ENCODE assay signal across 1 cellular context in the genomic region with DNA sequence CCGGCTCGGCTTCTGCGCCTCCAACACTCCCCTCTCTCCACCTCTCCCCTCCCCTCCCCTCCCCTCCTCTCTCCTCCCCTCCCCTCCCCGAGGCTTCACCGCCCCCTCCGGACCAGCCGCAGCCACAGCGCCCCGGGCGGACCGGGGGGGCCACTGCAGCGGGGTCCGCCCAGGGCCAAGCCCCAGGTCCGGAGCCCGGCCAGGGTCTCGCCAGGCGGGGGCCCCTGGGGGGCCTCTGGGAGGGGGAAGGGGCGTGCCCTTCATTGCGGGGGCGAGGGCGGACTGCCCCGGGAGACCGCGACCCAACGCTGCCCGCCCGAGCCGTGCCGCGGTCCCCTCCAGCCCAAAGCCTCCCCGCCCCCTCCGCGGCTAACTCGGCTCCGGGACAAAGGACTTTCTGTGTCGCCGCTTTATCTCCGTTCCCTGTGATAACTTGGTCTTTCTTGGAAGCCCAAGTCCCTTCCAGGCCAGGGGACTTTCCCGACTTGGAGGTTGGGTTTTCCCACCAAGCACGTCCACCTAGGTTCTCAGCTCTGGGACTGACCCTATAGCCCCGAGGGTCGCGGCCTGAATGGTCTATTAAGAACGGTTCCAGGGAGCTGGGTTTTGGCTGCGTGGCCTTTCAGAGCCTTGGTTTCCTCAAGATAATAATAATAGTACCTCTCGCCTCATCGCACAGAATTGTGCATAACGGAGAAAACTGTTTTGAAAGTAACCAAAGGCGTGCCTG.
TF ChIP-seq lines count a peak whose summit lies in the region.

Gene UBQLN4 (minus strand): TSS at position 29 of the 730 bp plus-strand sequence. CDS start 97 bp downstream, outside the sequence.

TF ChIP-seq in Ishikawa, 13 proteins besides CTCF, POLR2A, EP300 and RAD21:
- TF ChIP-seq, protein P1, sequence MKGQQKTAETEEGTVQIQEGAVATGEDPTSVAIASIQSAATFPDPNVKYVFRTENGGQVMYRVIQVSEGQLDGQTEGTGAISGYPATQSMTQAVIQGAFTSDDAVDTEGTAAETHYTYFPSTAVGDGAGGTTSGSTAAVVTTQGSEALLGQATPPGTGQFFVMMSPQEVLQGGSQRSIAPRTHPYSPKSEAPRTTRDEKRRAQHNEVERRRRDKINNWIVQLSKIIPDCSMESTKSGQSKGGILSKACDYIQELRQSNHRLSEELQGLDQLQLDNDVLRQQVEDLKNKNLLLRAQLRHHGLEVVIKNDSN (IDR thresholded peaks at IDR 0.05), result no peak
- TF ChIP-seq YY1 (IDR thresholded peaks at IDR 0.05; ENCODE audit: low read depth) (no peak), CREB1 (IDR thresholded peaks at IDR 0.05; ENCODE audit: low read depth) (no peak), TEAD4 (IDR thresholded peaks at IDR 0.05) (no peak), TAF1 (IDR thresholded peaks at IDR 0.05; ENCODE audit: low read depth) (no peak), NFIC (IDR thresholded peaks at IDR 0.05) (no peak), EGR1 (IDR thresholded peaks at IDR 0.05) (peak; percentile 69), TCF12 (IDR thresholded peaks at IDR 0.05; ENCODE audit: low read depth) (no peak), MAX (IDR thresholded peaks at IDR 0.05) (no peak), REST (IDR thresholded peaks at IDR 0.05; ENCODE audit: low read depth) (no peak), ZBTB7A (IDR thresholded peaks at IDR 0.05; ENCODE audit: low read depth) (peak; percentile 70), FOXM1 (IDR thresholded peaks at IDR 0.05; ENCODE audit: borderline replicate concordance, low read depth) (no peak), CEBPB (IDR thresholded peaks at IDR 0.05) (no peak)
